8 cellular contexts compared by ENCODE assay signal in genomic region chr10:28533315-28533564, GRCh38. TPM values are rescaled to one million over a fixed set of nuclear protein-coding genes. Genes with fewer than 3 reads are reported as not detected.
DNase-seq lines count a peak whose midpoint lies in the region; TF ChIP-seq lines count a peak whose summit lies in the region.

No MANE protein-coding gene starts in this region.

- in situ Hi-C loops in GM23248 (cut with MboI), result no loop called here

- 0 to 2% methylated on average over 4 to 35 of the region's 37 CpGs for WGBS in GM23248 (ENCODE audit: low coverage in 1 of 2, low lambda C conversion rate in 2 of 2, missing lambda C conversion rate in 2 of 2), 2 experiments
- 0% methylated on average over 23 to 37 of the region's 37 CpGs for WGBS in esophagus, 2 donors

- H3K9me2 ChIP-seq in GM23248 (ENCODE audit: insufficient read depth) (no peaks in the 10 kb centered on the region), OCI-LY1 (ENCODE audit: low read depth, low read length) (no peaks in the 10 kb centered on the region)

- H3K9ac ChIP-seq in GM23248, result peak overlapping the region; percentile 97
- H3K9ac ChIP-seq in OCI-LY1 (ENCODE audit: low read length), result peak overlapping the region; percentile 93
- no peak overlapping the region for H3K9ac ChIP-seq in rectal smooth muscle tissue (ENCODE audit: low read length)

- intact Hi-C loops in CD14-positive monocyte (cut with micrococcal nuclease), result loop anchor here in 1 of 2 donors (5.0 to 10.0 kb wide), 3 partner anchors 41 to 101 kb away; no protein-coding TSS in a partner anchor

- peaks cover 0 to 2% (median 0%) of the 10 kb centered on the region in 7 donors for H3K9me3 Mint-ChIP-seq in CD14-positive monocyte

- no peak for TF ChIP-seq CTCF in CD14-positive monocyte (IDR thresholded peaks at IDR 0.05)
- no peak for TF ChIP-seq CTCF in OCI-LY1 (IDR thresholded peaks at IDR 0.05; ENCODE audit: low read length)

- 0 out of 2 replicates have a peak, but pooled peaks cover 8% of the 10 kb centered on the region for H4K20me1 ChIP-seq in GM23248 (ENCODE audit: insufficient read depth)
- no peaks in the 10 kb centered on the region for H4K20me1 ChIP-seq in OCI-LY1 (ENCODE audit: insufficient read depth, low read length)

- H3K36me3 Mint-ChIP-seq in CD14-positive monocyte, result peaks cover 46 to 49% of the 10 kb centered on the region in 2 donors

- H3K4me1 ChIP-seq in GM23248 (ENCODE audit: insufficient read depth) (peaks cover 31% of the 10 kb centered on the region), OCI-LY1 (ENCODE audit: insufficient read depth, low read length, severe bottlenecking) (peaks cover 35% of the 10 kb centered on the region), esophagus (ENCODE audit: control insufficient read depth in 2 of 2, insufficient read depth in 2 of 2, low read length in 1 of 2) (no peaks in the 10 kb centered on the region), rectal smooth muscle tissue (ENCODE audit: control insufficient read depth, insufficient read depth, low read length) (peaks cover 15% of the 10 kb centered on the region)

- peaks cover 35% of the 10 kb centered on the region for H3K36me3 ChIP-seq in GM23248 (ENCODE audit: low read depth)
- peaks cover 44% of the 10 kb centered on the region for H3K36me3 ChIP-seq in OCI-LY1 (ENCODE audit: insufficient read depth, low read length)
- H3K36me3 ChIP-seq in esophagus (ENCODE audit: control insufficient read depth in 2 of 2, insufficient read depth in 2 of 2, low read length in 1 of 2), result peaks cover 0 to 9% of the 10 kb centered on the region in 2 donors
- peaks cover 8% of the 10 kb centered on the region for H3K36me3 ChIP-seq in rectal smooth muscle tissue (ENCODE audit: control insufficient read depth, insufficient read depth, low read length)

- peak overlapping the region; percentile 77 for H2AFZ ChIP-seq in GM23248
- no peak overlapping the region for H2AFZ ChIP-seq in OCI-LY1 (ENCODE audit: low read length)

- no peaks in the 10 kb centered on the region for H3K27me3 Mint-ChIP-seq in CD14-positive monocyte (ENCODE audit: low read depth in 3 of 3)

- no peaks in the 10 kb centered on the region for H3K27me3 ChIP-seq in GM23248 (replicated peaks; ENCODE audit: insufficient read depth)
- H3K27me3 ChIP-seq in OCI-LY1 (ENCODE audit: insufficient read depth, low read length), result no peaks in the 10 kb centered on the region
- no peaks in the 10 kb centered on the region for H3K27me3 ChIP-seq in esophagus (ENCODE audit: control insufficient read depth in 1 of 2, insufficient read depth in 2 of 2, low read length in 2 of 2)
- no peaks in the 10 kb centered on the region for H3K27me3 ChIP-seq in rectal smooth muscle tissue (ENCODE audit: control insufficient read depth, insufficient read depth, low read length)

- H3F3A ChIP-seq in GM23248 (ENCODE audit: insufficient read depth), result no peaks in the 10 kb centered on the region
- H3F3A ChIP-seq in OCI-LY1 (ENCODE audit: insufficient read depth, low read length), result 0 out of 2 replicates have a peak, but pooled peaks cover 3% of the 10 kb centered on the region

- DNase-seq in CD14-positive monocyte (ENCODE audit: low spot score) (no peak), GM23248 (no peak), NCI-H2107 (lab: John Stamatoyannopoulos, UW) (no peak), activated gamma-delta T cell treated with Interleukin-2 at 50 U/mL for 16 hours (no peak), NCI-H526 treated with DMSO at 0.1 percent for 48 hours (lab: John Stamatoyannopoulos, UW) (no peak)

- peak overlapping the region; percentile 100 for H3K4me3 ChIP-seq in GM23248
- peak overlapping the region; percentile 83 for H3K4me3 ChIP-seq in OCI-LY1 (ENCODE audit: low read depth, low read length, poor library complexity, severe bottlenecking)
- H3K4me3 ChIP-seq in esophagus (ENCODE audit: low read depth in 1 of 2, low read length in 2 of 2), result peak overlapping the region; percentile 79 to 98
- H3K4me3 ChIP-seq in rectal smooth muscle tissue (ENCODE audit: low read length), result peak overlapping the region; percentile 56

- H3K27ac Mint-ChIP-seq in CD14-positive monocyte, result peak overlapping the region; percentile 99 to 100 (median 100)

- H3K79me2 ChIP-seq in GM23248 (ENCODE audit: insufficient read depth) (peaks cover 91% of the 10 kb centered on the region), OCI-LY1 (ENCODE audit: insufficient read depth, low read length) (peaks cover 44% of the 10 kb centered on the region)

- H3K9me3 ChIP-seq in GM23248 (ENCODE audit: low read depth), result no peaks in the 10 kb centered on the region
- no peaks in the 10 kb centered on the region for H3K9me3 ChIP-seq in OCI-LY1 (ENCODE audit: low read length)
- no peaks in the 10 kb centered on the region for H3K9me3 ChIP-seq in esophagus (ENCODE audit: control insufficient read depth in 2 of 2, insufficient read depth in 1 of 2, low read depth in 1 of 2, low read length in 1 of 2)

- H3K4me2 ChIP-seq in GM23248 (ENCODE audit: unreplicated experiment), result peak overlapping the region; percentile 38
- peak overlapping the region; percentile 21; the same call in 1 of the 2 replicates for H3K4me2 ChIP-seq in OCI-LY1 (ENCODE audit: low read length)

- peak overlapping the region; percentile 91 to 96 for H3K4me3 Mint-ChIP-seq in CD14-positive monocyte

- H3K27ac ChIP-seq in GM23248 (peak overlapping the region; percentile 97), OCI-LY1 (ENCODE audit: low read depth, low read length, poor library complexity, severe bottlenecking) (peak overlapping the region; percentile 89), esophagus (ENCODE audit: low read depth in 2 of 2, low read length in 1 of 2) (peak overlapping the region; percentile 95 to 97), rectal smooth muscle tissue (ENCODE audit: low read depth, low read length) (peak overlapping the region; percentile 100)

- peaks cover 50% of the 10 kb centered on the region for H3K4me1 Mint-ChIP-seq in CD14-positive monocyte

RNA-seq across cellular contexts. Expression of gene WAC, which starts 0.3 kb away (rescaled TPM):
- polyA plus RNA-seq in CD14-positive monocyte (10 to 100 TPM; 46.7 to 67.9 TPM), GM23248 (2016; fragmentation: Nextera tagmentation; extraction: Ambion mirVana) (53.3 and 54.3 TPM in 2 replicates), esophagus (10 to 100 TPM; 20.5 to 33.3 TPM)
- 57.5 and 67.3 TPM in 2 replicates for total RNA-seq in GM23248 (2014; rRNA removed; shearing (Covaris generic))
